17 cellular contexts compared by ENCODE assay signal in genomic region chr7:46133076-46133475, GRCh38.
DNase-seq lines count a peak whose midpoint lies in the region; ATAC-seq, FAIRE-seq and TF ChIP-seq lines count a peak whose summit lies in the region.
"Had no signal": no experiment of that assay in that cellular context is flagged by ENCODE, and none has a peak within 500 bp of the region (broad histone marks: within the 10 kb centered on the region; RNA-seq: fewer than 3 reads in every experiment).

No MANE protein-coding gene starts in this region.

- H3K36me3 ChIP-seq in astrocyte (ENCODE audit: insufficient read depth, low read length) (no peaks in the 10 kb centered on the region), mesenchymal stem cell (ENCODE audit: control insufficient read depth in 1 of 2, insufficient read depth in 2 of 2, low read depth in 1 of 2, low read length in 2 of 2) (no peaks in the 10 kb centered on the region), stomach (no peaks in the 10 kb centered on the region), psoas muscle (ENCODE audit: insufficient read depth in 1 of 2, low read depth in 1 of 2) (no peaks in the 10 kb centered on the region)

- H3K4me3 ChIP-seq in astrocyte (ENCODE audit: insufficient read depth, low read depth, low read length) = no peak overlapping the region
- H3K4me3 ChIP-seq in mesenchymal stem cell (ENCODE audit: insufficient read depth in 1 of 2, low read depth in 1 of 2, low read length in 2 of 2) = no peak overlapping the region
- H3K4me3 ChIP-seq in stomach = no peak overlapping the region
- no peak overlapping the region for H3K4me3 ChIP-seq in psoas muscle
- H3K4me3 ChIP-seq: PC-9 had no signal

- no peaks in the 10 kb centered on the region for H3K36me3 Mint-ChIP-seq in astrocyte (ENCODE audit: low read depth, unreplicated experiment)
- H3K36me3 Mint-ChIP-seq: CD8-positive, alpha-beta T cell had no signal

- no peak overlapping the region for H3K23ac ChIP-seq in mesenchymal stem cell (ENCODE audit: low read length in 2 of 2)

- H2BK15ac ChIP-seq in mesenchymal stem cell (ENCODE audit: low read depth, poor library complexity, severe bottlenecking) = no peak overlapping the region

- H3K4me1 Mint-ChIP-seq in astrocyte (ENCODE audit: low read depth, unreplicated experiment) = peaks cover 27% of the 10 kb centered on the region

- H3K27me3 Mint-ChIP-seq in astrocyte (ENCODE audit: low read depth, unreplicated experiment) = no peaks in the 10 kb centered on the region

- H3K27me3 ChIP-seq in astrocyte (ENCODE audit: insufficient read depth, low read length) (no peaks in the 10 kb centered on the region), mesenchymal stem cell (ENCODE audit: control insufficient read depth in 1 of 2, insufficient read depth in 1 of 2, low read length in 2 of 2) (no peaks in the 10 kb centered on the region), stomach (no peaks in the 10 kb centered on the region), psoas muscle (ENCODE audit: insufficient read depth in 3 of 3, low read length in 2 of 3) (no peaks in the 10 kb centered on the region)

- 71% methylated on average over 6 of the region's 6 CpGs for WGBS in mesenchymal stem cell
- 70 to 88% (median 72%) methylated on average over 6 of the region's 6 CpGs for WGBS in stomach, 5 donors
- 66 to 78% (median 77%) methylated on average over 6 of the region's 6 CpGs for WGBS in psoas muscle, 3 donors

- peak overlapping the region; percentile 84 for H2AK5ac ChIP-seq in mesenchymal stem cell (ENCODE audit: low read length, severe bottlenecking)

- TF ChIP-seq CTCF in astrocyte (IDR thresholded peaks at IDR 0.05; ENCODE audit: insufficient read depth, low read depth, low read length) = no peak
- no peak for TF ChIP-seq CTCF in stomach (IDR thresholded peaks at IDR 0.05)
- TF ChIP-seq CTCF in psoas muscle (IDR thresholded peaks at IDR 0.05) = no peak

- no peak for TF ChIP-seq EP300 in stomach (IDR thresholded peaks at IDR 0.05)

- H3K4me1 ChIP-seq in astrocyte (ENCODE audit: insufficient read depth, low read length) (no peaks in the 10 kb centered on the region), mesenchymal stem cell (ENCODE audit: control insufficient read depth, insufficient read depth, low read depth, low read length) (peaks cover 10% of the 10 kb centered on the region), stomach (no peaks in the 10 kb centered on the region), psoas muscle (no peaks in the 10 kb centered on the region)

- DNase-seq in M059J (ENCODE audit: low read depth) (peak; percentile 7), astrocyte (ENCODE audit: low read depth) (peak; percentile 75), mesenchymal stem cell (peak; percentile 50), urothelium cell line (ENCODE audit: low spot score) (no peak), NCI-H526 treated with DMSO at 0.1 percent for 48 hours (lab: John Stamatoyannopoulos, UW) (no peak), epidermal melanocyte (ENCODE audit: insufficient read length, low spot score) (no peak), stomach (no peak), psoas muscle (no peak)
- DNase-seq: CD8-positive, alpha-beta T cell; Karpas-422; NCI-H1105 treated with DMSO at 0.1 percent for 48 hours; NCI-H1694 treated with DMSO at 0.1 percent for 48 hours; NCI-H446 treated with DMSO at 0.1 percent for 48 hours; NCI-H774; PC-9 had no signal

- H3K9ac ChIP-seq in astrocyte (ENCODE audit: low read length) (no peak overlapping the region), mesenchymal stem cell (ENCODE audit: low read length) (no peak overlapping the region)

- H2BK120ac ChIP-seq in mesenchymal stem cell (ENCODE audit: low read depth, low read length) = no peak overlapping the region

- H2BK5ac ChIP-seq in mesenchymal stem cell (ENCODE audit: low read depth, low read length, poor library complexity, severe bottlenecking) = no peak overlapping the region

- H3K4me3 Mint-ChIP-seq in astrocyte (ENCODE audit: unreplicated experiment) = no peak overlapping the region
- H3K4me3 Mint-ChIP-seq: CD8-positive, alpha-beta T cell had no signal

- H4K20me1 ChIP-seq in astrocyte (ENCODE audit: insufficient read depth, low read length) = no peaks in the 10 kb centered on the region

- H3K79me1 ChIP-seq in mesenchymal stem cell (replicated peaks; ENCODE audit: low read length, poor library complexity, severe bottlenecking) = no peaks in the 10 kb centered on the region

- no peak overlapping the region for H2BK12ac ChIP-seq in mesenchymal stem cell (ENCODE audit: low read length in 2 of 2)

- H4K8ac ChIP-seq in mesenchymal stem cell (ENCODE audit: low read length) = no peak overlapping the region

- H3K27ac ChIP-seq in astrocyte (ENCODE audit: low read depth, low read length) (no peak overlapping the region), mesenchymal stem cell (ENCODE audit: low read length, poor library complexity, severe bottlenecking) (peak overlapping the region; percentile 28), stomach (no peak overlapping the region), psoas muscle (no peak overlapping the region)
- H3K27ac ChIP-seq: PC-9 had no signal

- no peak overlapping the region for H3K18ac ChIP-seq in mesenchymal stem cell (ENCODE audit: low read depth in 1 of 2, low read length in 2 of 2)

- H3K27ac Mint-ChIP-seq in astrocyte (ENCODE audit: unreplicated experiment) = peak overlapping the region; percentile 87
- H3K27ac Mint-ChIP-seq: CD8-positive, alpha-beta T cell had no signal

- no peaks in the 10 kb centered on the region for H3K9me3 ChIP-seq in astrocyte (ENCODE audit: insufficient read depth, low read depth, low read length)
- no peaks in the 10 kb centered on the region for H3K9me3 ChIP-seq in mesenchymal stem cell (ENCODE audit: control insufficient read depth, low read length)
- no peaks in the 10 kb centered on the region for H3K9me3 ChIP-seq in stomach
- H3K9me3 ChIP-seq in psoas muscle = no peaks in the 10 kb centered on the region

- H3K4me2 ChIP-seq in astrocyte (ENCODE audit: low read length) (no peak overlapping the region), mesenchymal stem cell (ENCODE audit: low read length, poor library complexity, severe bottlenecking) (no peak overlapping the region)
- H3K4me2 ChIP-seq: PC-9 had no signal

- H3K4ac ChIP-seq in mesenchymal stem cell (ENCODE audit: low read depth in 1 of 2, low read length in 2 of 2) = no peak overlapping the region

- no peak for TF ChIP-seq POLR2A in stomach (IDR thresholded peaks at IDR 0.05)

- no peak overlapping the region for H2AFZ ChIP-seq in astrocyte (ENCODE audit: low read depth, low read length)
- H2AFZ ChIP-seq in mesenchymal stem cell (ENCODE audit: low read depth, low read length) = no peak overlapping the region
- H2AFZ ChIP-seq: PC-9 had no signal

- no peaks in the 10 kb centered on the region for H3K79me2 ChIP-seq in astrocyte (ENCODE audit: insufficient read depth, low read length)

- peak; percentile 50 for FAIRE-seq in astrocyte (lab: Jason Lieb, UNC)
- FAIRE-seq in urothelium cell line (lab: Jason Lieb, UNC) = peak; percentile 69
- FAIRE-seq: GM19239, H54 had no signal

- no peak overlapping the region for H3K14ac ChIP-seq in mesenchymal stem cell (ENCODE audit: low read length in 2 of 2)

- intact Hi-C loops in stomach (cut with DNase I; ENCODE audit: low total_unique reads) (no loop called here), psoas muscle (cut with DNase I) (no loop called here)

- H3K9me3 Mint-ChIP-seq in astrocyte (ENCODE audit: unreplicated experiment) = peaks cover 8% of the 10 kb centered on the region
- H3K9me3 Mint-ChIP-seq: CD8-positive, alpha-beta T cell had no signal

- no peak overlapping the region for H4K91ac ChIP-seq in mesenchymal stem cell (ENCODE audit: low read length)

- ATAC-seq in psoas muscle = no peak
- ATAC-seq: CD8-positive, alpha-beta T cell had no signal

Comparison
In these comparisons a context has a peak if more than half of its experiments do, and no peak if none do; other contexts are left out.
1. DNase-seq: peak in M059J (single experiment), astrocyte (single experiment) and mesenchymal stem cell (single experiment); none in urothelium cell line (single experiment), NCI-H526 treated with DMSO at 0.1 percent for 48 hours (single experiment), epidermal melanocyte (single experiment), stomach (single experiment) and psoas muscle (0 of 2).